Comparison of ENCODE assay signal across 11 cellular contexts in genomic region chr16:79768594-79768993, GRCh38.
DNase-seq lines count a peak whose midpoint lies in the region; ATAC-seq and TF ChIP-seq lines count a peak whose summit lies in the region.
"Had no signal": no experiment of that assay in that cellular context is flagged by ENCODE, and none has a peak within 500 bp of the region (broad histone marks: within the 10 kb centered on the region; RNA-seq: fewer than 3 reads in every experiment).

No MANE protein-coding gene starts in this region.

- BruUV-seq in Caco-2 (replicated peaks; lab: Mats Ljungman, UMichigan) = no TSS peak
- BruUV-seq in A673 (replicated peaks; lab: Mats Ljungman, UMichigan) = no TSS peak

- H3K9ac ChIP-seq in skeletal muscle satellite cell (ENCODE audit: low read depth, low read length) = peak overlapping the region; percentile 66

- ATAC-seq in WTC11 = no peak
- ATAC-seq: PC-3 had no signal

- intact Hi-C loops in Caco-2 (cut with micrococcal nuclease; ENCODE audit: unreplicated experiment) = loop anchor here (2.0 to 5.0 kb wide), 2 partner anchors 128 to 694 kb away; no protein-coding TSS in a partner anchor
- intact Hi-C loops in adrenal gland (cut with DNase I) = no loop called here
- intact Hi-C loops in A673 (cut with micrococcal nuclease; ENCODE audit: unreplicated experiment) = no loop called here

- H3K27me3 Mint-ChIP-seq in Caco-2 (ENCODE audit: insufficient read depth, unreplicated experiment) = no peaks in the 10 kb centered on the region
- H3K27me3 Mint-ChIP-seq in WTC11 (ENCODE audit: low read depth) = peaks cover 6% of the 10 kb centered on the region
- peaks cover 5 to 48% of the 10 kb centered on the region in 2 donors for H3K27me3 Mint-ChIP-seq in CD8-positive, alpha-beta memory T cell

- DNase-seq in Caco-2 (no peak), adrenal gland (peak in 2 of 7 donors; percentile 9 to 53), A673 (ENCODE audit: low spot score) (no peak), WTC11 (ENCODE audit: low spot score) (no peak), GM10266 (ENCODE audit: extremely low spot score) (no peak)
- no peak for DNase-seq in CD8-positive, alpha-beta memory T cell
- DNase-seq: GOT3, IMR-90, PC-3 had no signal

- H3K36me3 ChIP-seq in Caco-2 (ENCODE audit: control insufficient read depth, insufficient read depth, low read length) (no peaks in the 10 kb centered on the region), adrenal gland (replicated peaks in 1 of 2) (no peaks in the 10 kb centered on the region), skeletal muscle satellite cell (ENCODE audit: insufficient read depth, low read length) (no peaks in the 10 kb centered on the region), A673 (ENCODE audit: insufficient read depth, low read length, poor library complexity, severe bottlenecking) (no peaks in the 10 kb centered on the region)
- H3K36me3 ChIP-seq in CD8-positive, alpha-beta memory T cell (ENCODE audit: insufficient read depth, low read length) = no peaks in the 10 kb centered on the region

- POLR2A ChIA-PET in Caco-2 (lab: Charles Lee) = interaction anchor here (0.5 kb wide), 1 partner anchor 310 kb away, joined by 4 read pairs; no protein-coding TSS in a partner anchor
- POLR2A ChIA-PET in A673 (lab: Charles Lee; ENCODE audit: low non-redundant PET) = no interaction called here
- POLR2A ChIA-PET in WTC11 (lab: Charles Lee) = no interaction called here
- POLR2A ChIA-PET in CD8-positive, alpha-beta memory T cell (lab: Charles Lee) = no interaction called here

- H3K4me2 ChIP-seq in skeletal muscle satellite cell (ENCODE audit: low read length) = peak overlapping the region; percentile 77

- WGBS in adrenal gland, 4 donors = 35 to 71% (median 53%) methylated on average over 3 of the region's 3 CpGs

- no peaks in the 10 kb centered on the region for H3K27me3 ChIP-seq in Caco-2 (replicated peaks; ENCODE audit: control insufficient read depth, insufficient read depth, low read length)
- no peaks in the 10 kb centered on the region for H3K27me3 ChIP-seq in adrenal gland
- H3K27me3 ChIP-seq in layer of hippocampus (ENCODE audit: control insufficient read depth, insufficient read depth, low read length) = no peaks in the 10 kb centered on the region
- H3K27me3 ChIP-seq in skeletal muscle satellite cell (ENCODE audit: control insufficient read depth, insufficient read depth, low read length) = no peaks in the 10 kb centered on the region
- H3K27me3 ChIP-seq in A673 (replicated peaks; ENCODE audit: insufficient read depth, low read depth, low read length, poor library complexity) = no peaks in the 10 kb centered on the region
- no peaks in the 10 kb centered on the region for H3K27me3 ChIP-seq in CD8-positive, alpha-beta memory T cell (ENCODE audit: insufficient read depth, low read length, poor library complexity, severe bottlenecking)

- H3K9me3 ChIP-seq in Caco-2 (no peaks in the 10 kb centered on the region), adrenal gland (replicated peaks in 1 of 3) (no peaks in the 10 kb centered on the region), skeletal muscle satellite cell (replicated peaks; ENCODE audit: low read length) (no peaks in the 10 kb centered on the region), A673 (ENCODE audit: low read depth, low read length, poor library complexity, severe bottlenecking) (no peaks in the 10 kb centered on the region)
- H3K9me3 ChIP-seq in CD8-positive, alpha-beta memory T cell (ENCODE audit: low read length) = no peaks in the 10 kb centered on the region

- H3K36me3 Mint-ChIP-seq in Caco-2 (ENCODE audit: insufficient read depth, unreplicated experiment) (peaks cover 14% of the 10 kb centered on the region), WTC11 (no peaks in the 10 kb centered on the region)
- H3K36me3 Mint-ChIP-seq in CD8-positive, alpha-beta memory T cell = peaks cover 0 to 1% (median 0%) of the 10 kb centered on the region in 3 donors

- TF ChIP-seq CTCF in Caco-2 (IDR thresholded peaks at IDR 0.05; ENCODE audit: insufficient read depth in 1 of 2, low read depth in 1 of 2, low read length in 1 of 2, severe bottlenecking in 1 of 2, unreplicated experiment in 1 of 2) (no peak), adrenal gland (IDR thresholded peaks at IDR 0.05) (no peak), A673 (conservative IDR thresholded peaks at IDR 0.05; ENCODE audit: low read depth, low read length) (no peak), WTC11 (IDR thresholded peaks at IDR 0.05) (no peak), GM10266 (IDR thresholded peaks at IDR 0.05; ENCODE audit: control insufficient read depth, insufficient read depth, low read depth, missing control alignments) (no peak)

- H3K9me3 Mint-ChIP-seq in Caco-2 (ENCODE audit: unreplicated experiment) (no peaks in the 10 kb centered on the region), WTC11 (no peaks in the 10 kb centered on the region)
- no peaks in the 10 kb centered on the region for H3K9me3 Mint-ChIP-seq in CD8-positive, alpha-beta memory T cell

- peaks cover 44% of the 10 kb centered on the region for H3K4me1 ChIP-seq in Caco-2
- H3K4me1 ChIP-seq in adrenal gland (replicated peaks in 1 of 2) = peaks cover 17 to 21% of the 10 kb centered on the region in 2 donors
- peaks cover 23% of the 10 kb centered on the region for H3K4me1 ChIP-seq in skeletal muscle satellite cell (ENCODE audit: control insufficient read depth, insufficient read depth, low read length)
- no peaks in the 10 kb centered on the region for H3K4me1 ChIP-seq in A673 (ENCODE audit: insufficient read depth, low read length, poor library complexity, severe bottlenecking)
- H3K4me1 ChIP-seq in CD8-positive, alpha-beta memory T cell (ENCODE audit: insufficient read depth, low read length) = no peaks in the 10 kb centered on the region

- TF ChIP-seq POLR2A in adrenal gland (IDR thresholded peaks at IDR 0.05) = no peak

- H3K4me3 ChIP-seq in Caco-2 (ENCODE audit: low read depth, low read length) (no peak overlapping the region), adrenal gland (peak overlapping the region in 1 of 4 donors; percentile 43), skeletal muscle satellite cell (ENCODE audit: low read length) (peak overlapping the region; percentile 64), A673 (ENCODE audit: low read depth, low read length, poor library complexity, severe bottlenecking) (no peak overlapping the region)
- H3K4me3 ChIP-seq in CD8-positive, alpha-beta memory T cell (ENCODE audit: low read length) = no peak overlapping the region

- peaks cover 35% of the 10 kb centered on the region for H3K4me1 Mint-ChIP-seq in Caco-2 (ENCODE audit: low read depth, unreplicated experiment)
- peaks cover 50% of the 10 kb centered on the region for H3K4me1 Mint-ChIP-seq in WTC11
- peaks cover 9 to 21% (median 19%) of the 10 kb centered on the region in 3 donors for H3K4me1 Mint-ChIP-seq in CD8-positive, alpha-beta memory T cell

- H3K27ac ChIP-seq in adrenal gland (peak overlapping the region; percentile 33 to 83 (median 77)), layer of hippocampus (ENCODE audit: low read depth, low read length) (peak overlapping the region; percentile 23), A673 (ENCODE audit: low read depth, low read length, poor library complexity, severe bottlenecking) (no peak overlapping the region)
- H3K27ac ChIP-seq in CD8-positive, alpha-beta memory T cell (ENCODE audit: low read depth, low read length) = no peak overlapping the region

- CTCF ChIA-PET in Caco-2 (lab: Charles Lee) = interaction anchor here (0.5 to 2.5 kb wide), 3 partner anchors 16 to 316 kb away, joined by 3 to 16 read pairs (median 9); no protein-coding TSS in a partner anchor
- CTCF ChIA-PET in A673 (lab: Charles Lee) = no interaction called here
- CTCF ChIA-PET in WTC11 (lab: Charles Lee) = interaction anchor here (0.8 to 2.8 kb wide), 4 partner anchors 167 to 698 kb away, joined by 3 to 12 read pairs (median 6); no protein-coding TSS in a partner anchor
- CTCF ChIA-PET in CD8-positive, alpha-beta memory T cell (lab: Charles Lee) = no interaction called here

- peak overlapping the region; percentile 88 for H3K4me3 Mint-ChIP-seq in Caco-2 (ENCODE audit: unreplicated experiment)
- H3K4me3 Mint-ChIP-seq in WTC11 = no peak overlapping the region
- peak overlapping the region in 3 of 7 donors; percentile 32 to 78 (median 47) for H3K4me3 Mint-ChIP-seq in CD8-positive, alpha-beta memory T cell

- peak overlapping the region; percentile 47 for H3K27ac Mint-ChIP-seq in Caco-2 (ENCODE audit: unreplicated experiment)
- H3K27ac Mint-ChIP-seq in WTC11 = no peak overlapping the region
- H3K27ac Mint-ChIP-seq in CD8-positive, alpha-beta memory T cell = peak overlapping the region in 1 of 8 donors; percentile 19

TF ChIP-seq in WTC11, 78 proteins besides CTCF, POLR2A, EP300 and RAD21:
- TF ChIP-seq NFATC4 (CRISPR knock-in tag; IDR thresholded peaks at IDR 0.05) (no peak), GABPB1 (CRISPR knock-in tag; IDR thresholded peaks at IDR 0.05) (no peak), ATF1 (CRISPR knock-in tag; IDR thresholded peaks at IDR 0.05) (no peak), E2F4 (CRISPR knock-in tag; IDR thresholded peaks at IDR 0.05; ENCODE audit: borderline replicate concordance, low read depth) (no peak)

Comparison
In these comparisons a context has a peak if more than half of its experiments do, and no peak if none do; other contexts are left out.
1. H3K27ac ChIP-seq: peak in adrenal gland (5 of 5) and layer of hippocampus (single experiment); none in A673 (single experiment) and CD8-positive, alpha-beta memory T cell (single experiment).
2. CTCF ChIA-PET loops: an anchor here in Caco-2 (0.5 to 2.5 kb wide) and WTC11 (0.8 to 2.8 kb wide); none called in A673 and CD8-positive, alpha-beta memory T cell.